Comparison of ENCODE assay signal across 8 cellular contexts in genomic region chr9:136244116-136244775, GRCh38. TPM values are rescaled to one million over a fixed set of nuclear protein-coding genes. Genes with fewer than 3 reads are reported as not detected.
DNase-seq lines count a peak whose midpoint lies in the region; ATAC-seq lines count a peak whose summit lies in the region.

No MANE protein-coding gene starts in this region.

- H3K4me1 ChIP-seq in stomach smooth muscle (ENCODE audit: control insufficient read depth, insufficient read depth, low read length) = peaks cover 18% of the 10 kb centered on the region

- CTCF ChIA-PET in activated naive CD4-positive, alpha-beta T cell treated with anti-CD3 and anti-CD28 coated beads for 36 hours (lab: Charles Lee) = no interaction called here

- ATAC-seq in GM18861 (IDR thresholded peaks at IDR 0.05; ENCODE audit: unreplicated experiment) (peak; percentile 31), memory B cell (ENCODE audit: low read depth) (peak; percentile 53)

- no peaks in the 10 kb centered on the region for H3K9me3 Mint-ChIP-seq in activated naive CD4-positive, alpha-beta T cell treated with anti-CD3 and anti-CD28 coated beads for 36 hours
- no peaks in the 10 kb centered on the region for H3K9me3 Mint-ChIP-seq in memory B cell

- peaks cover 35% of the 10 kb centered on the region for H3K4me1 Mint-ChIP-seq in activated naive CD4-positive, alpha-beta T cell treated with anti-CD3 and anti-CD28 coated beads for 36 hours (ENCODE audit: low read depth)
- peaks cover 41% of the 10 kb centered on the region for H3K4me1 Mint-ChIP-seq in memory B cell

- H3K36me3 Mint-ChIP-seq in activated naive CD4-positive, alpha-beta T cell treated with anti-CD3 and anti-CD28 coated beads for 36 hours (ENCODE audit: low read depth) = peaks cover 2% of the 10 kb centered on the region
- H3K36me3 Mint-ChIP-seq in memory B cell = peaks cover 10% of the 10 kb centered on the region

- H3K27me3 ChIP-seq in stomach smooth muscle (ENCODE audit: control insufficient read depth in 1 of 2, insufficient read depth in 2 of 2, low read length in 2 of 2) = no peaks in the 10 kb centered on the region

- H3K27ac ChIP-seq in stomach smooth muscle (ENCODE audit: low read length) = no peak overlapping the region

- intact Hi-C loops in activated naive CD4-positive, alpha-beta T cell treated with anti-CD3 and anti-CD28 coated beads for 36 hours (cut with micrococcal nuclease) = loop anchor here (1.0 to 10.0 kb wide), 6 partner anchors 12 to 295 kb away; partner anchors contain the start of genes TMEM250 and UBAC1

- peak overlapping the region; percentile 78 to 81 for H3K4me3 ChIP-seq in stomach smooth muscle (ENCODE audit: low read length in 2 of 2)

- DNase-seq in NAMALWA (ENCODE audit: low spot score) (peak; percentile 93), memory B cell (ENCODE audit: low spot score in 2 of 2) (peak; percentile 37 to 49), SKM-1 treated with dmso at 0.1 percent for 144 hours (lab: John Stamatoyannopoulos, UW; ENCODE audit: unreplicated experiment) (no peak), 8988T (no peak), NCI-H774 (lab: John Stamatoyannopoulos, UW) (no peak)
- DNase-seq in activated naive CD4-positive, alpha-beta T cell treated with anti-CD3 and anti-CD28 coated beads for 36 hours = peak; percentile 86

- H3K27ac Mint-ChIP-seq in activated naive CD4-positive, alpha-beta T cell treated with anti-CD3 and anti-CD28 coated beads for 36 hours = peak overlapping the region; percentile 88
- peak overlapping the region; percentile 90 for H3K27ac Mint-ChIP-seq in memory B cell

- H3K9ac ChIP-seq in stomach smooth muscle (ENCODE audit: low read length in 2 of 2) = peak overlapping the region in 1 of 2 donors; percentile 70

- no peaks in the 10 kb centered on the region for H3K27me3 Mint-ChIP-seq in activated naive CD4-positive, alpha-beta T cell treated with anti-CD3 and anti-CD28 coated beads for 36 hours (ENCODE audit: low read depth)
- H3K27me3 Mint-ChIP-seq in memory B cell = no peaks in the 10 kb centered on the region

- no peaks in the 10 kb centered on the region for H3K9me3 ChIP-seq in stomach smooth muscle (ENCODE audit: control insufficient read depth in 2 of 2, low read length in 2 of 2)

- peak overlapping the region; percentile 92 for H3K4me3 Mint-ChIP-seq in activated naive CD4-positive, alpha-beta T cell treated with anti-CD3 and anti-CD28 coated beads for 36 hours
- peak overlapping the region; percentile 97 for H3K4me3 Mint-ChIP-seq in memory B cell

- H3K36me3 ChIP-seq in stomach smooth muscle (ENCODE audit: control insufficient read depth in 2 of 2, insufficient read depth in 2 of 2, low read length in 2 of 2) = no peaks in the 10 kb centered on the region

RNA-seq across cellular contexts. Expression of gene QSOX2, which starts 1.4 kb away (rescaled TPM):
- total RNA-seq in activated naive CD4-positive, alpha-beta T cell treated with anti-CD3 and anti-CD28 coated beads for 36 hours = 10 to 100 TPM; 17.7 to 18.0 TPM

RNA-seq across cellular contexts. Expression of gene LHX3, which starts 39.3 kb away (rescaled TPM):
- not detected for total RNA-seq in activated naive CD4-positive, alpha-beta T cell treated with anti-CD3 and anti-CD28 coated beads for 36 hours

RNA-seq across cellular contexts. Expression of gene CCDC187, which starts 59.6 kb away (rescaled TPM):
- total RNA-seq in activated naive CD4-positive, alpha-beta T cell treated with anti-CD3 and anti-CD28 coated beads for 36 hours = not detected

Comparison
In these comparisons a context has a peak if more than half of its experiments do, and no peak if none do; other contexts are left out.
1. DNase-seq: peak in NAMALWA (single experiment), activated naive CD4-positive, alpha-beta T cell treated with anti-CD3 and anti-CD28 coated beads for 36 hours (single experiment) and memory B cell (2 of 2); none in SKM-1 treated with dmso at 0.1 percent for 144 hours (single experiment), 8988T (single experiment) and NCI-H774 (single experiment).